Comparison of ENCODE assay signal across 1 cellular context in the genomic region with DNA sequence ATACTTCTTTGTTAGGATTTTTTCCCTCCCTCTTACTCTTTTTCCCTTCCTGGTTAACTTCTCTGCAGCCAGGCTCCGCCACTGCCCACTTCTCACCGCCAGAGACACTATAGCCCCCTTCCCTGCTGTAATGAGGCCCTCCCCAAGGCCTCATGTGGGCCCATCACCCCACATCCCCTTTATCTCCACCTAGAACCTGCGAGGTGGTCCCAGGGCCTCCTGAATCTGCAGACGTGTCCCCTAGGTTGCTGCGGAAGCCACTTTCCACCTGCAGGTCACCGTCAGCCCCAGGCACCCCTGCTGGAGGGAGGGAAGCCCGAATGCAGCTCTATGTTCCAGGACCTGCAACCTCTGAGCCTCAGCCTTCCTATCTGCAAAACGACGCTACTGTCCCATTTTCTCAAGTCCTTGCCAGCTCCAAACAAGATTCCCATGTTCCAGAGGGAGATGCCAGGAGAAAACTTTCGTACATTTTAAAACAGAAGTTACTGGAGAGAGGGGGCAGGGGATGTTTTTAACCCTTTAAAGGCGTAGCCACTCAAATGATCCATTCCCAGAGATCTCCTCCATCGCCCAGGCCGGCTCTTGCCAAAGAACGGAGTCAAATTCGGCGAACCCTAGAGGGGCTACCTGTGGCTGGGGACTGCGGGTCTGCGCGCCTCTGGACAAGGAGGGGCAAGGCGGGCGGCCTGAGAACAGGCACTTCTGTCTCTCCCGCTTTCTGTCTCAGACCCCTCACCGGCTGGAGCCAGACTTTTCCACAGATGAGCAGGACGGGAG.
A peak's percentile ranks its signal among the peaks of the same experiment; 100 is the strongest.
TF ChIP-seq lines count a peak whose summit lies in the region.

No MANE protein-coding gene starts in this region.

TF ChIP-seq in HepG2, 621 proteins besides CTCF, POLR2A, EP300 and RAD21 (continued from another document and continues in another):
- TF ChIP-seq, protein P1, sequence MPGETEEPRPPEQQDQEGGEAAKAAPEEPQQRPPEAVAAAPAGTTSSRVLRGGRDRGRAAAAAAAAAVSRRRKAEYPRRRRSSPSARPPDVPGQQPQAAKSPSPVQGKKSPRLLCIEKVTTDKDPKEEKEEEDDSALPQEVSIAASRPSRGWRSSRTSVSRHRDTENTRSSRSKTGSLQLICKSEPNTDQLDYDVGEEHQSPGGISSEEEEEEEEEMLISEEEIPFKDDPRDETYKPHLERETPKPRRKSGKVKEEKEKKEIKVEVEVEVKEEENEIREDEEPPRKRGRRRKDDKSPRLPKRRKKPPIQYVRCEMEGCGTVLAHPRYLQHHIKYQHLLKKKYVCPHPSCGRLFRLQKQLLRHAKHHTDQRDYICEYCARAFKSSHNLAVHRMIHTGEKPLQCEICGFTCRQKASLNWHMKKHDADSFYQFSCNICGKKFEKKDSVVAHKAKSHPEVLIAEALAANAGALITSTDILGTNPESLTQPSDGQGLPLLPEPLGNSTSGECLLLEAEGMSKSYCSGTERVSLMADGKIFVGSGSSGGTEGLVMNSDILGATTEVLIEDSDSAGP (CRISPR knock-in tag; IDR thresholded peaks at IDR 0.05; ENCODE audit: borderline replicate concordance), result peak; percentile 34; the same call in 1 of the 2 replicates
- no peak for TF ChIP-seq ZFP1 (CRISPR knock-in tag; IDR thresholded peaks at IDR 0.05)
- TF ChIP-seq ZNF3 (CRISPR knock-in tag; IDR thresholded peaks at IDR 0.05), result peak; percentile 25
- TF ChIP-seq, protein P2, sequence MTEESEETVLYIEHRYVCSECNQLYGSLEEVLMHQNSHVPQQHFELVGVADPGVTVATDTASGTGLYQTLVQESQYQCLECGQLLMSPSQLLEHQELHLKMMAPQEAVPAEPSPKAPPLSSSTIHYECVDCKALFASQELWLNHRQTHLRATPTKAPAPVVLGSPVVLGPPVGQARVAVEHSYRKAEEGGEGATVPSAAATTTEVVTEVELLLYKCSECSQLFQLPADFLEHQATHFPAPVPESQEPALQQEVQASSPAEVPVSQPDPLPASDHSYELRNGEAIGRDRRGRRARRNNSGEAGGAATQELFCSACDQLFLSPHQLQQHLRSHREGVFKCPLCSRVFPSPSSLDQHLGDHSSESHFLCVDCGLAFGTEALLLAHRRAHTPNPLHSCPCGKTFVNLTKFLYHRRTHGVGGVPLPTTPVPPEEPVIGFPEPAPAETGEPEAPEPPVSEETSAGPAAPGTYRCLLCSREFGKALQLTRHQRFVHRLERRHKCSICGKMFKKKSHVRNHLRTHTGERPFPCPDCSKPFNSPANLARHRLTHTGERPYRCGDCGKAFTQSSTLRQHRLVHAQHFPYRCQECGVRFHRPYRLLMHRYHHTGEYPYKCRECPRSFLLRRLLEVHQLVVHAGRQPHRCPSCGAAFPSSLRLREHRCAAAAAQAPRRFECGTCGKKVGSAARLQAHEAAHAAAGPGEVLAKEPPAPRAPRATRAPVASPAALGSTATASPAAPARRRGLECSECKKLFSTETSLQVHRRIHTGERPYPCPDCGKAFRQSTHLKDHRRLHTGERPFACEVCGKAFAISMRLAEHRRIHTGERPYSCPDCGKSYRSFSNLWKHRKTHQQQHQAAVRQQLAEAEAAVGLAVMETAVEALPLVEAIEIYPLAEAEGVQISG (CRISPR knock-in tag; IDR thresholded peaks at IDR 0.05), result peak; percentile 29; the same call in 1 of the 2 replicates
- no peak for TF ChIP-seq ZNF790 (CRISPR knock-in tag; IDR thresholded peaks at IDR 0.05; ENCODE audit: borderline replicate concordance)
- TF ChIP-seq ZNF619 (CRISPR knock-in tag; IDR thresholded peaks at IDR 0.05), result no peak
- TF ChIP-seq RCOR2 (CRISPR knock-in tag; IDR thresholded peaks at IDR 0.05), result 0 out of 2 replicates have a peak, but pooled peaks have one; percentile 18
- peak; percentile 50 for TF ChIP-seq ZFY (CRISPR knock-in tag; IDR thresholded peaks at IDR 0.05)
- TF ChIP-seq, protein P3, sequence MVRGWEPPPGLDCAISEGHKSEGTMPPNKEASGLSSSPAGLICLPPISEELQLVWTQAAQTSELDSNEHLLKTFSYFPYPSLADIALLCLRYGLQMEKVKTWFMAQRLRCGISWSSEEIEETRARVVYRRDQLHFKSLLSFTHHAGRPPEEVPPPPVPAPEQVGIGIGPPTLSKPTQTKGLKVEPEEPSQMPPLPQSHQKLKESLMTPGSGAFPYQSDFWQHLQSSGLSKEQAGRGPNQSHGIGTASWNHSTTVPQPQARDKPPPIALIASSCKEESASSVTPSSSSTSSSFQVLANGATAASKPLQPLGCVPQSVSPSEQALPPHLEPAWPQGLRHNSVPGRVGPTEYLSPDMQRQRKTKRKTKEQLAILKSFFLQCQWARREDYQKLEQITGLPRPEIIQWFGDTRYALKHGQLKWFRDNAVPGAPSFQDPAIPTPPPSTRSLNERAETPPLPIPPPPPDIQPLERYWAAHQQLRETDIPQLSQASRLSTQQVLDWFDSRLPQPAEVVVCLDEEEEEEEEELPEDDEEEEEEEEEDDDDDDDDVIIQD (CRISPR knock-in tag; IDR thresholded peaks at IDR 0.05; ENCODE audit: low read depth), result 0 out of 2 replicates have a peak, but pooled peaks have one; percentile 18
- TF ChIP-seq HNRNPLL (IDR thresholded peaks at IDR 0.05; ENCODE audit: low read depth, low read length, poor library complexity, severe bottlenecking), result peak; percentile 1
- TF ChIP-seq, protein P4, sequence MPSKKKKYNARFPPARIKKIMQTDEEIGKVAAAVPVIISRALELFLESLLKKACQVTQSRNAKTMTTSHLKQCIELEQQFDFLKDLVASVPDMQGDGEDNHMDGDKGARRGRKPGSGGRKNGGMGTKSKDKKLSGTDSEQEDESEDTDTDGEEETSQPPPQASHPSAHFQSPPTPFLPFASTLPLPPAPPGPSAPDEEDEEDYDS (CRISPR knock-in tag; IDR thresholded peaks at IDR 0.05), result no peak
- TF ChIP-seq, protein P5, sequence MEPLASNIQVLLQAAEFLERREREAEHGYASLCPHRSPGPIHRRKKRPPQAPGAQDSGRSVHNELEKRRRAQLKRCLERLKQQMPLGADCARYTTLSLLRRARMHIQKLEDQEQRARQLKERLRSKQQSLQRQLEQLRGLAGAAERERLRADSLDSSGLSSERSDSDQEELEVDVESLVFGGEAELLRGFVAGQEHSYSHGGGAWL (CRISPR knock-in tag; IDR thresholded peaks at IDR 0.05), result 0 out of 2 replicates have a peak, but pooled peaks have one; percentile 12
- TF ChIP-seq GABPB1 (CRISPR knock-in tag; IDR thresholded peaks at IDR 0.05), result peak; percentile 30; the same call in 1 of the 2 replicates
- TF ChIP-seq TEAD3 (CRISPR knock-in tag; optimal IDR thresholded peaks at IDR 0.05; ENCODE audit: borderline replicate concordance), result peak; percentile 22
- peak; percentile 5; the same call in 1 of the 2 replicates for TF ChIP-seq TBX2 (CRISPR knock-in tag; IDR thresholded peaks at IDR 0.05; ENCODE audit: borderline replicate concordance)
- TF ChIP-seq ZNF670 (CRISPR knock-in tag; IDR thresholded peaks at IDR 0.05; ENCODE audit: borderline replicate concordance), result 0 out of 2 replicates have a peak, but pooled peaks have one; percentile 29
- TF ChIP-seq, protein P6, sequence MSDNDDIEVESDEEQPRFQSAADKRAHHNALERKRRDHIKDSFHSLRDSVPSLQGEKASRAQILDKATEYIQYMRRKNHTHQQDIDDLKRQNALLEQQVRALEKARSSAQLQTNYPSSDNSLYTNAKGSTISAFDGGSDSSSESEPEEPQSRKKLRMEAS (IDR thresholded peaks at IDR 0.05), result 0 out of 2 replicates have a peak, but pooled peaks have one; percentile 24
- TF ChIP-seq SRSF1 (optimal IDR thresholded peaks at IDR 0.05; ENCODE audit: low read depth, low read length), result peak; percentile 15
- no peak for TF ChIP-seq REPIN1 (CRISPR knock-in tag; IDR thresholded peaks at IDR 0.05; ENCODE audit: borderline replicate concordance, low read depth)
- no peak for TF ChIP-seq ZNF121 (CRISPR knock-in tag; IDR thresholded peaks at IDR 0.05)
- TF ChIP-seq, protein P7, sequence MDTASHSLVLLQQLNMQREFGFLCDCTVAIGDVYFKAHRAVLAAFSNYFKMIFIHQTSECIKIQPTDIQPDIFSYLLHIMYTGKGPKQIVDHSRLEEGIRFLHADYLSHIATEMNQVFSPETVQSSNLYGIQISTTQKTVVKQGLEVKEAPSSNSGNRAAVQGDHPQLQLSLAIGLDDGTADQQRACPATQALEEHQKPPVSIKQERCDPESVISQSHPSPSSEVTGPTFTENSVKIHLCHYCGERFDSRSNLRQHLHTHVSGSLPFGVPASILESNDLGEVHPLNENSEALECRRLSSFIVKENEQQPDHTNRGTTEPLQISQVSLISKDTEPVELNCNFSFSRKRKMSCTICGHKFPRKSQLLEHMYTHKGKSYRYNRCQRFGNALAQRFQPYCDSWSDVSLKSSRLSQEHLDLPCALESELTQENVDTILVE (CRISPR knock-in tag; IDR thresholded peaks at IDR 0.05), result no peak
- no peak for TF ChIP-seq TAF1 (CRISPR knock-in tag; IDR thresholded peaks at IDR 0.05)
- TF ChIP-seq ZNF883 (CRISPR knock-in tag; IDR thresholded peaks at IDR 0.05; ENCODE audit: not compliant biosample characterization), result peak; percentile 64
- TF ChIP-seq ZBTB3 (CRISPR knock-in tag; IDR thresholded peaks at IDR 0.05; ENCODE audit: borderline replicate concordance, low read depth), result no peak
- TF ChIP-seq ZFX (CRISPR knock-in tag; IDR thresholded peaks at IDR 0.05; ENCODE audit: low read depth), result peak; percentile 73
- no peak for TF ChIP-seq REL (CRISPR knock-in tag; conservative IDR thresholded peaks at IDR 0.05)
- TF ChIP-seq ZNF788 (CRISPR knock-in tag; IDR thresholded peaks at IDR 0.05; ENCODE audit: borderline replicate concordance), result 0 out of 2 replicates have a peak, but pooled peaks have one; percentile 46
- peak; percentile 85 for TF ChIP-seq KDM1A (CRISPR knock-in tag; IDR thresholded peaks at IDR 0.05)
- peak; percentile 34; the same call in 1 of the 2 replicates for TF ChIP-seq SALL1 (CRISPR knock-in tag; IDR thresholded peaks at IDR 0.05)
- peak; percentile 46; the same call in 1 of the 2 replicates for TF ChIP-seq HDAC1 (CRISPR knock-in tag; IDR thresholded peaks at IDR 0.05)
- TF ChIP-seq, protein P8, sequence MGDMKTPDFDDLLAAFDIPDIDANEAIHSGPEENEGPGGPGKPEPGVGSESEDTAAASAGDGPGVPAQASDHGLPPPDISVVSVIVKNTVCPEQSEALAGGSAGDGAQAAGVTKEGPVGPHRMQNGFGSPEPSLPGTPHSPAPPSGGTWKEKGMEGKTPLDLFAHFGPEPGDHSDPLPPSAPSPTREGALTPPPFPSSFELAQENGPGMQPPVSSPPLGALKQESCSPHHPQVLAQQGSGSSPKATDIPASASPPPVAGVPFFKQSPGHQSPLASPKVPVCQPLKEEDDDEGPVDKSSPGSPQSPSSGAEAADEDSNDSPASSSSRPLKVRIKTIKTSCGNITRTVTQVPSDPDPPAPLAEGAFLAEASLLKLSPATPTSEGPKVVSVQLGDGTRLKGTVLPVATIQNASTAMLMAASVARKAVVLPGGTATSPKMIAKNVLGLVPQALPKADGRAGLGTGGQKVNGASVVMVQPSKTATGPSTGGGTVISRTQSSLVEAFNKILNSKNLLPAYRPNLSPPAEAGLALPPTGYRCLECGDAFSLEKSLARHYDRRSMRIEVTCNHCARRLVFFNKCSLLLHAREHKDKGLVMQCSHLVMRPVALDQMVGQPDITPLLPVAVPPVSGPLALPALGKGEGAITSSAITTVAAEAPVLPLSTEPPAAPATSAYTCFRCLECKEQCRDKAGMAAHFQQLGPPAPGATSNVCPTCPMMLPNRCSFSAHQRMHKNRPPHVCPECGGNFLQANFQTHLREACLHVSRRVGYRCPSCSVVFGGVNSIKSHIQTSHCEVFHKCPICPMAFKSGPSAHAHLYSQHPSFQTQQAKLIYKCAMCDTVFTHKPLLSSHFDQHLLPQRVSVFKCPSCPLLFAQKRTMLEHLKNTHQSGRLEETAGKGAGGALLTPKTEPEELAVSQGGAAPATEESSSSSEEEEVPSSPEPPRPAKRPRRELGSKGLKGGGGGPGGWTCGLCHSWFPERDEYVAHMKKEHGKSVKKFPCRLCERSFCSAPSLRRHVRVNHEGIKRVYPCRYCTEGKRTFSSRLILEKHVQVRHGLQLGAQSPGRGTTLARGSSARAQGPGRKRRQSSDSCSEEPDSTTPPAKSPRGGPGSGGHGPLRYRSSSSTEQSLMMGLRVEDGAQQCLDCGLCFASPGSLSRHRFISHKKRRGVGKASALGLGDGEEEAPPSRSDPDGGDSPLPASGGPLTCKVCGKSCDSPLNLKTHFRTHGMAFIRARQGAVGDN (CRISPR knock-in tag; IDR thresholded peaks at IDR 0.05), result peak; percentile 60
- peak; percentile 24; the same call in 1 of the 2 replicates for TF ChIP-seq HDAC2 (CRISPR knock-in tag; IDR thresholded peaks at IDR 0.05)
- TF ChIP-seq ZFP82 (CRISPR knock-in tag; IDR thresholded peaks at IDR 0.05; ENCODE audit: borderline replicate concordance), result peak; percentile 54; the same call in 1 of the 2 replicates
- TF ChIP-seq ZNF713 (CRISPR knock-in tag; IDR thresholded peaks at IDR 0.05), result no peak
- peak; percentile 33; the same call in 1 of the 2 replicates for TF ChIP-seq ZSCAN21 (CRISPR knock-in tag; IDR thresholded peaks at IDR 0.05; ENCODE audit: borderline replicate concordance)
- TF ChIP-seq ZNF629 (CRISPR knock-in tag; conservative IDR thresholded peaks at IDR 0.05), result peak; percentile 98
- TF ChIP-seq, protein P9, sequence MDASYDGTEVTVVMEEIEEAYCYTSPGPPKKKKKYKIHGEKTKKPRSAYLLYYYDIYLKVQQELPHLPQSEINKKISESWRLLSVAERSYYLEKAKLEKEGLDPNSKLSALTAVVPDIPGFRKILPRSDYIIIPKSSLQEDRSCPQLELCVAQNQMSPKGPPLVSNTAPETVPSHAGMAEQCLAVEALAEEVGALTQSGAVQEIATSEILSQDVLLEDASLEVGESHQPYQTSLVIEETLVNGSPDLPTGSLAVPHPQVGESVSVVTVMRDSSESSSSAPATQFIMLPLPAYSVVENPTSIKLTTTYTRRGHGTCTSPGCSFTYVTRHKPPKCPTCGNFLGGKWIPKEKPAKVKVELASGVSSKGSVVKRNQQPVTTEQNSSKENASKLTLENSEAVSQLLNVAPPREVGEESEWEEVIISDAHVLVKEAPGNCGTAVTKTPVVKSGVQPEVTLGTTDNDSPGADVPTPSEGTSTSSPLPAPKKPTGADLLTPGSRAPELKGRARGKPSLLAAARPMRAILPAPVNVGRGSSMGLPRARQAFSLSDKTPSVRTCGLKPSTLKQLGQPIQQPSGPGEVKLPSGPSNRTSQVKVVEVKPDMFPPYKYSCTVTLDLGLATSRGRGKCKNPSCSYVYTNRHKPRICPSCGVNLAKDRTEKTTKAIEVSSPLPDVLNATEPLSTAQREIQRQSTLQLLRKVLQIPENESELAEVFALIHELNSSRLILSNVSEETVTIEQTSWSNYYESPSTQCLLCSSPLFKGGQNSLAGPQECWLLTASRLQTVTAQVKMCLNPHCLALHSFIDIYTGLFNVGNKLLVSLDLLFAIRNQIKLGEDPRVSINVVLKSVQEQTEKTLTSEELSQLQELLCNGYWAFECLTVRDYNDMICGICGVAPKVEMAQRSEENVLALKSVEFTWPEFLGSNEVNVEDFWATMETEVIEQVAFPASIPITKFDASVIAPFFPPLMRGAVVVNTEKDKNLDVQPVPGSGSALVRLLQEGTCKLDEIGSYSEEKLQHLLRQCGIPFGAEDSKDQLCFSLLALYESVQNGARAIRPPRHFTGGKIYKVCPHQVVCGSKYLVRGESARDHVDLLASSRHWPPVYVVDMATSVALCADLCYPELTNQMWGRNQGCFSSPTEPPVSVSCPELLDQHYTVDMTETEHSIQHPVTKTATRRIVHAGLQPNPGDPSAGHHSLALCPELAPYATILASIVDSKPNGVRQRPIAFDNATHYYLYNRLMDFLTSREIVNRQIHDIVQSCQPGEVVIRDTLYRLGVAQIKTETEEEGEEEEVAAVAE (CRISPR knock-in tag; IDR thresholded peaks at IDR 0.05; ENCODE audit: borderline replicate concordance), result 0 out of 2 replicates have a peak, but pooled peaks have one; percentile 19
